In the genomic region with DNA sequence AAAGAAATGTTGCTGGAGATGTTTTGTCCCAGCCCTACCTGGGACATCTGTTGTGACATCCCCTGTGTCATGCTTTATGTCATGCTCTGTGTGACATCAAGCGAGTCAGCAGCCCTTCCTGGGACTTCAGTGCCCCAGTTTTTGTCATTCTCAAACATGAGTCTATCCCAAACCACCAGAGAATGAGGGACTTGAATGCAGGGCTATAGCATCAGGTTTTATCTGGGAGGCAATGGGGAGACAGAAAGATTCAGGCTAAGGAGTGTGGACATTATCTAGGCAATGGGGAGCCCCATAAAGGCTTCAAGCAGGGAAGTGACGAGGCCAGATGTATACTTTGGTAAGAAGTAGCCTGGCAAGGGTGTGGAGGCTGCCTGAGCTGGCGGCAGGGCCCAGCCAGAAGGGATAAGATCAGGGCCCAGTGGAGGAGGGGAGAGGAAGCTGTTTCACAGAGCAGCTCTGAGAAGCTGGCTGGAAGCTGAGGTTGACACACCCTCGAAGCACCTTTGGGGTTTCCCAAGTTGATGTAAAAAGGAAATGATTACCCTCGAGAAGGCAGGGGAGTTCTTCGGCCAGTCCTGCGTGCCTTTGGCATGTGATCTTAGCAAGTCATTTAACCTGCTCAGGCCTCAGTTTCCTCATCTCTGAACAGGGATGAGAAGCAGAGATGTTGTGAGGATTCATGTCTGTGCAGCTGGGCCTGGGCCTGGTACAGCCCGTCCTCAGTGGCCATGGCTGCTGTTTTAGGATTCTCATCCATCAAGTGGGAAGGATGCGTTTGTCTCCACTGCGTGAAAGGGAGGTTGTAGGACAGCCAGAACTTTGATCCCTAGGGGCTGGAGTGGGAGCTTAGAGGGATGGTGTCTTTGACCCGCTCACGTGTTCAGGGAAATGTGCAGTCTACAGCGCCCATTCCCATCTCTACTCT, we compare ENCODE assay signal across 8 cellular contexts. TPM values are rescaled to one million over a fixed set of nuclear protein-coding genes. Genes with fewer than 3 reads are reported as not detected.
DNase-seq lines count a peak whose midpoint lies in the region; ATAC-seq, FAIRE-seq and TF ChIP-seq lines count a peak whose summit lies in the region.

No MANE protein-coding gene starts in this region.

- FAIRE-seq in GM12878 (lab: Jason Lieb, UNC) = peak; percentile 95

- TF ChIP-seq EP300 in GM12878 (IDR thresholded peaks at IDR 0.05; ENCODE audit: borderline replicate concordance in 1 of 2, control insufficient read depth in 1 of 2, low read depth in 2 of 2, low read length in 2 of 2) (peak in 1 of 2 experiments; percentile 68; a peak in 1 of 4 replicates), transverse colon (IDR thresholded peaks at IDR 0.05; ENCODE audit: low read depth) (no peak)

- TF ChIP-seq POLR2A in GM12878 (IDR thresholded peaks at IDR 0.05; ENCODE audit: low read depth, low read length) (peak; percentile 17; the same call in 1 of the 2 replicates), transverse colon (IDR thresholded peaks at IDR 0.05) (no peak)

- peak overlapping the region; percentile 67 for H2AFZ ChIP-seq in GM12878 (ENCODE audit: control insufficient read depth, low read depth, low read length)

- H3K4me3 ChIP-seq in GM12878 (no peak overlapping the region), transverse colon (no peak overlapping the region)

- in situ Hi-C loops in GM12878 (cut with MboI) = no loop called here
- in situ Hi-C loops in transverse colon (cut with MboI; ENCODE audit: low pct_ligation_motif_present in 1 of 4, low pct_unique_long_range_greater_than_20kb in 1 of 4, low sequenced_read_pairs in 3 of 4) = no loop called here

- H3K4me3 Mint-ChIP-seq in nephron progenitor cell = peak overlapping the region; percentile 3

- H3K36me3 ChIP-seq in GM12878 (ENCODE audit: control insufficient read depth in 2 of 2, insufficient read depth in 2 of 2, low read length in 1 of 2) (no peaks in the 10 kb centered on the region), transverse colon (no peaks in the 10 kb centered on the region)

- peak overlapping the region; percentile 11; the same call in 1 of the 2 replicates for H3K9ac ChIP-seq in GM12878 (ENCODE audit: control insufficient read depth, insufficient read depth, low read length)

- TF ChIP-seq CTCF in GM12878 (IDR thresholded peaks at IDR 0.05 in 2 of 3, conservative IDR thresholded peaks at IDR 0.05 in 1 of 3; ENCODE audit: control insufficient read depth in 2 of 3, extremely low read depth in 1 of 3, insufficient read depth in 1 of 3, low read depth in 3 of 3, low read length in 3 of 3) (no peak), nephron progenitor cell (IDR thresholded peaks at IDR 0.05) (no peak), transverse colon (IDR thresholded peaks at IDR 0.05) (no peak)

- H3K4me1 ChIP-seq in GM12878 (ENCODE audit: control insufficient read depth, insufficient read depth, low read length) = peaks cover 48% of the 10 kb centered on the region
- peaks cover 22 to 48% (median 32%) of the 10 kb centered on the region in 4 donors for H3K4me1 ChIP-seq in transverse colon

- ATAC-seq in HG03097 (IDR thresholded peaks at IDR 0.05; ENCODE audit: low FRiP score, unreplicated experiment) (peak; percentile 63), GM12878 (peak; percentile 87)

- DNase-seq in NK-92 treated with Interleukin-12 subunit alpha and Interleukin-12 subunit beta, amount 100 ng/mL, for 24 hours (lab: John Stamatoyannopoulos, UW) = peak; percentile 78
- no peak for DNase-seq in NK-92 (lab: John Stamatoyannopoulos, UW; ENCODE audit: unreplicated experiment)
- peak; percentile 72 for DNase-seq in T-helper 22 cell (ENCODE audit: low read depth)
- peak; percentile 80 for DNase-seq in GM12878 (ENCODE audit: low read depth, low spot score)
- no peak for DNase-seq in nephron progenitor cell
- DNase-seq in transverse colon = peak; percentile 72
- no peak for DNase-seq in NCI-H2081 (lab: John Stamatoyannopoulos, UW)

- H3K36me3 Mint-ChIP-seq in nephron progenitor cell (ENCODE audit: low read depth) = no peaks in the 10 kb centered on the region

- H3K27ac Mint-ChIP-seq in nephron progenitor cell = peak overlapping the region; percentile 75

- H3K9me3 ChIP-seq in GM12878 (replicated peaks; ENCODE audit: control insufficient read depth, insufficient read depth, low read length) = no peaks in the 10 kb centered on the region
- H3K9me3 ChIP-seq in transverse colon = no peaks in the 10 kb centered on the region

- no peak for TF ChIP-seq RAD21 in GM12878 (IDR thresholded peaks at IDR 0.05; ENCODE audit: insufficient read depth, low read depth, low read length)

- H3K4me2 ChIP-seq in GM12878 (ENCODE audit: control insufficient read depth, insufficient read depth) = peak overlapping the region; percentile 2; the same call in 1 of the 2 replicates

- no peaks in the 10 kb centered on the region for H4K20me1 ChIP-seq in GM12878 (ENCODE audit: control insufficient read depth, insufficient read depth)

- CTCF ChIA-PET in GM12878 (lab: Yijun Ruan, JAX) = interaction anchor here (1.1 to 1.5 kb wide), 3 partner anchors 13 to 24 kb away, joined by 3 to 5 read pairs (median 4); no protein-coding TSS in a partner anchor

- H3K9me3 Mint-ChIP-seq in nephron progenitor cell = no peaks in the 10 kb centered on the region

- H3K27me3 ChIP-seq in GM12878 (replicated peaks in 1 of 2; ENCODE audit: control insufficient read depth in 2 of 2, insufficient read depth in 2 of 2, low read length in 1 of 2) = no peaks in the 10 kb centered on the region
- H3K27me3 ChIP-seq in transverse colon = no peaks in the 10 kb centered on the region

- H3K4me1 Mint-ChIP-seq in nephron progenitor cell = peaks cover 41% of the 10 kb centered on the region

- RAD21 ChIA-PET in GM12878 (lab: Charles Lee; ENCODE audit: unreplicated experiment) = interaction anchor here (0.7 to 5.1 kb wide), 6 partner anchors 14 to 36 kb away, joined by 4 to 37 read pairs (median 6); no protein-coding TSS in a partner anchor

- SMC1A ChIA-PET in GM12878 (lab: Charles Lee; ENCODE audit: uncharacterized antibody, unreplicated experiment) = interaction anchor here (0.8 to 12.4 kb wide), 10 partner anchors 13 to 122 kb away, joined by 3 to 165 read pairs (median 4); a partner anchor contains a TSS

- peaks cover 4% of the 10 kb centered on the region for H3K79me2 ChIP-seq in GM12878 (ENCODE audit: control insufficient read depth, insufficient read depth, low read length)

- WGBS in GM12878 (ENCODE audit: insufficient coverage, insufficient replicate concordance, low lambda C conversion rate, missing lambda C conversion rate) = 30% methylated on average over 13 of the region's 13 CpGs
- 51% methylated on average over 13 of the region's 13 CpGs; no CpG with 5 or more reads in 1 of the 2 donors for WGBS in transverse colon (ENCODE audit: low coverage in 1 of 2), 2 donors

- POLR2A ChIA-PET in GM12878 (lab: Charles Lee) = interaction anchor here (0.5 to 2.5 kb wide), 13 partner anchors 9 to 83 kb away, joined by 3 to 14 read pairs (median 5); a partner anchor contains a TSS

- H3K27ac ChIP-seq in GM12878 (ENCODE audit: control insufficient read depth, insufficient read depth) = peak overlapping the region; percentile 62
- peak overlapping the region; percentile 38 to 62 (median 52) for H3K27ac ChIP-seq in transverse colon

- peaks cover 5% of the 10 kb centered on the region for H3K27me3 Mint-ChIP-seq in nephron progenitor cell (ENCODE audit: low read depth, poor library complexity)

- BruUV-seq in GM12878 (replicated peaks; lab: Mats Ljungman, UMichigan) = no TSS peak

- intact Hi-C loops in GM12878 (cut with micrococcal nuclease; ENCODE audit: unreplicated experiment) = loop anchor here (1.0 to 2.0 kb wide), 3 partner anchors 21 to 49 kb away; a partner anchor contains a TSS
- intact Hi-C loops in transverse colon (cut with DNase I; ENCODE audit: low total_unique reads) = no loop called here

RNA-seq across cellular contexts. Expression of a gene that starts 34.3 kb away (rescaled TPM):
- total RNA-seq in GM12878 (2013; cell fraction: nucleolus; rRNA removed) = 15.3 and 17.6 TPM in 2 replicates
- 5.6 and 6.9 TPM in 2 replicates for total RNA-seq in GM12878 (2014; rRNA removed)
- total RNA-seq in GM12878 (2014; rRNA removed; fragmentation: Illumina TruSeq; extraction: Trizol) = 4.0 and 4.2 TPM in 2 replicates
- total RNA-seq in GM12878 (2021) = 4.7 and 4.9 TPM in 2 replicates
- 1.9 TPM for polyA plus RNA-seq in GM12878 (2011; ENCODE audit: low read depth)
- 2.6 and 3.4 TPM in 2 replicates for polyA plus RNA-seq in GM12878 (2011; rRNA removed)
- polyA plus RNA-seq in GM12878 (2011; cell fraction: cytosol; rRNA removed) = 3.4 and 4.3 TPM in 2 replicates
- 1.6 and 1.9 TPM in 2 replicates for polyA plus RNA-seq in GM12878 (2011; cell fraction: nucleus; rRNA removed)
- 2.5 and 4.5 TPM in 2 replicates for polyA plus RNA-seq in GM12878 (2012)
- 3.9 and 4.8 TPM in 2 replicates for polyA plus RNA-seq in GM12878 (2014; fragmentation: Illumina TruSeq; extraction: Trizol)
- under 1 TPM; 0.48 to 0.88 TPM for polyA plus RNA-seq in GM12878 (2014; fragmentation: Nextera tagmentation; extraction: Ambion mirVana)
- 5.0 and 5.7 TPM in 2 replicates for polyA plus RNA-seq in GM12878 (2014; rRNA removed)
- 1 to 10 TPM; 3.9 to 4.8 TPM for polyA plus RNA-seq in GM12878 (2016; fragmentation: Nextera tagmentation; extraction: Ambion mirVana)
- 2.4 and 4.4 TPM in 2 replicates for polyA minus RNA-seq in GM12878 (2011; rRNA and poly(A)+ RNA removed)
- polyA minus RNA-seq in GM12878 (2011; cell fraction: cytosol; rRNA and poly(A)+ RNA removed) = 1.1 and 1.6 TPM in 2 replicates
- 0.85 and 1.3 TPM in 2 replicates for polyA minus RNA-seq in GM12878 (2011; cell fraction: nucleus; rRNA and poly(A)+ RNA removed)
- 1 to 10 TPM in 3 of 4 donors, under 1 TPM in 1; 0.20 to 4.9 (median 3.4) TPM for total RNA-seq in transverse colon

RNA-seq across cellular contexts. Expression of a gene that starts 49.2 kb away (rescaled TPM):
- total RNA-seq in GM12878 (2013; cell fraction: nucleolus; rRNA removed) = 43.3 and 48.1 TPM in 2 replicates
- total RNA-seq in GM12878 (2014; rRNA removed) = 7.7 and 10.0 TPM in 2 replicates
- total RNA-seq in GM12878 (2014; rRNA removed; fragmentation: Illumina TruSeq; extraction: Trizol) = 22.0 and 23.9 TPM in 2 replicates
- 31.8 and 36.5 TPM in 2 replicates for total RNA-seq in GM12878 (2021)
- 18.4 TPM for polyA plus RNA-seq in GM12878 (2011; ENCODE audit: low read depth)
- 21.6 and 22.1 TPM in 2 replicates for polyA plus RNA-seq in GM12878 (2011; rRNA removed)
- polyA plus RNA-seq in GM12878 (2011; cell fraction: cytosol; rRNA removed) = 20.8 and 21.3 TPM in 2 replicates
- polyA plus RNA-seq in GM12878 (2011; cell fraction: nucleus; rRNA removed) = 25.2 and 26.0 TPM in 2 replicates
- 19.7 and 24.1 TPM in 2 replicates for polyA plus RNA-seq in GM12878 (2012)
- 27.3 and 28.1 TPM in 2 replicates for polyA plus RNA-seq in GM12878 (2014; fragmentation: Illumina TruSeq; extraction: Trizol)
- 1 to 10 TPM; 5.7 to 9.1 TPM for polyA plus RNA-seq in GM12878 (2014; fragmentation: Nextera tagmentation; extraction: Ambion mirVana)
- 25.7 and 25.8 TPM in 2 replicates for polyA plus RNA-seq in GM12878 (2014; rRNA removed)
- polyA plus RNA-seq in GM12878 (2016; fragmentation: Nextera tagmentation; extraction: Ambion mirVana) = 1 to 10 TPM; 4.2 to 5.6 TPM
- polyA minus RNA-seq in GM12878 (2011; rRNA and poly(A)+ RNA removed) = 29.6 and 51.2 TPM in 2 replicates
- 9.1 and 14.0 TPM in 2 replicates for polyA minus RNA-seq in GM12878 (2011; cell fraction: cytosol; rRNA and poly(A)+ RNA removed)
- polyA minus RNA-seq in GM12878 (2011; cell fraction: nucleus; rRNA and poly(A)+ RNA removed) = 30.2 and 59.0 TPM in 2 replicates
- total RNA-seq in transverse colon = 10 to 100 TPM; 22.7 to 59.7 (median 28.2) TPM

RNA-seq across cellular contexts. Expression of a gene that starts 57.4 kb away (rescaled TPM):
- total RNA-seq in GM12878 (2013; cell fraction: nucleolus; rRNA removed) = 114 and 118 TPM in 2 replicates
- 45.9 and 55.7 TPM in 2 replicates for total RNA-seq in GM12878 (2014; rRNA removed)
- 53.3 and 54.6 TPM in 2 replicates for total RNA-seq in GM12878 (2014; rRNA removed; fragmentation: Illumina TruSeq; extraction: Trizol)
- total RNA-seq in GM12878 (2021) = 48.1 and 49.6 TPM in 2 replicates
- 26.8 TPM for polyA plus RNA-seq in GM12878 (2011; ENCODE audit: low read depth)
- 39.9 and 49.2 TPM in 2 replicates for polyA plus RNA-seq in GM12878 (2011; rRNA removed)
- polyA plus RNA-seq in GM12878 (2011; cell fraction: cytosol; rRNA removed) = 21.6 and 26.0 TPM in 2 replicates
- 16.5 and 25.6 TPM in 2 replicates for polyA plus RNA-seq in GM12878 (2011; cell fraction: nucleus; rRNA removed)
- polyA plus RNA-seq in GM12878 (2012) = 37.1 and 43.4 TPM in 2 replicates
- 46.9 and 53.9 TPM in 2 replicates for polyA plus RNA-seq in GM12878 (2014; fragmentation: Illumina TruSeq; extraction: Trizol)
- polyA plus RNA-seq in GM12878 (2014; fragmentation: Nextera tagmentation; extraction: Ambion mirVana) = 10 to 100 TPM; 12.0 to 12.2 TPM
- 34.4 and 38.1 TPM in 2 replicates for polyA plus RNA-seq in GM12878 (2014; rRNA removed)
- 10 to 100 TPM; 19.9 to 23.9 TPM for polyA plus RNA-seq in GM12878 (2016; fragmentation: Nextera tagmentation; extraction: Ambion mirVana)
- 38.2 and 41.1 TPM in 2 replicates for polyA minus RNA-seq in GM12878 (2011; rRNA and poly(A)+ RNA removed)
- 13.6 and 17.6 TPM in 2 replicates for polyA minus RNA-seq in GM12878 (2011; cell fraction: cytosol; rRNA and poly(A)+ RNA removed)
- polyA minus RNA-seq in GM12878 (2011; cell fraction: nucleus; rRNA and poly(A)+ RNA removed) = 6.4 and 13.1 TPM in 2 replicates
- 10 to 100 TPM; 23.9 to 48.4 (median 34.6) TPM for total RNA-seq in transverse colon

Comparison
In these comparisons a context has a peak if more than half of its experiments do, and no peak if none do; other contexts are left out.
1. DNase-seq: peak in NK-92 treated with Interleukin-12 subunit alpha and Interleukin-12 subunit beta, amount 100 ng/mL, for 24 hours (single experiment), T-helper 22 cell (single experiment), GM12878 (single experiment) and transverse colon (single experiment); none in NK-92 (single experiment), nephron progenitor cell (single experiment) and NCI-H2081 (0 of 2).